In the genomic region with DNA sequence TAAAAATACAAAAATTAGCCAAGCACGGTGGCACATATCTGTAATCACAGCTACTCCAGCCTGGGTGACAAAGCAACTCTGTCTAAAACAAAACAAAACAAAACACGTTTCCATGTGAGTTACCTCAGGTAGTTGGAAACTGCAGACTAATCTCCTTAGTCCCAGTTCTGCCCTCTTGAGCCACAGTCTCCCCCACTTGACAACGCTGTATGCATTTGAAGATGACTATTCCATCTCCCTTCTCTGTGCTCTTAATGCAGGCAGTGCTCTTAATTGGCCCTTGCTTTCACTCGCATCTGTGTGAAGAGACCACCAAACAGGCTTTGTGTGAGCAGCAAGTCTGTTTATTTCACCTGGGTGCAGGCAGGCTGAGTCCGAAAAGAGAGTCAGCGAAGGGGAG, we compare ENCODE assay signal across 1 cellular context.
TF ChIP-seq lines count a peak whose summit lies in the region.

No MANE protein-coding gene starts in this region.

TF ChIP-seq in IMR-90, 13 proteins besides CTCF, POLR2A, EP300 and RAD21:
- TF ChIP-seq RCOR1 (IDR thresholded peaks at IDR 0.05; ENCODE audit: insufficient replicate concordance, low read length) (no peak), MAZ (IDR thresholded peaks at IDR 0.05; ENCODE audit: borderline replicate concordance, low read depth, low read length) (no peak), SMC3 (IDR thresholded peaks at IDR 0.05; ENCODE audit: low read depth, low read length) (no peak), CHD1 (IDR thresholded peaks at IDR 0.05; ENCODE audit: low read depth, low read length) (no peak), MXI1 (IDR thresholded peaks at IDR 0.05; ENCODE audit: borderline replicate concordance, low read depth, low read length) (no peak), MAFK (IDR thresholded peaks at IDR 0.05; ENCODE audit: low read depth, low read length) (no peak)
- TF ChIP-seq, protein P1, sequence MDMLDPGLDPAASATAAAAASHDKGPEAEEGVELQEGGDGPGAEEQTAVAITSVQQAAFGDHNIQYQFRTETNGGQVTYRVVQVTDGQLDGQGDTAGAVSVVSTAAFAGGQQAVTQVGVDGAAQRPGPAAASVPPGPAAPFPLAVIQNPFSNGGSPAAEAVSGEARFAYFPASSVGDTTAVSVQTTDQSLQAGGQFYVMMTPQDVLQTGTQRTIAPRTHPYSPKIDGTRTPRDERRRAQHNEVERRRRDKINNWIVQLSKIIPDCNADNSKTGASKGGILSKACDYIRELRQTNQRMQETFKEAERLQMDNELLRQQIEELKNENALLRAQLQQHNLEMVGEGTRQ (IDR thresholded peaks at IDR 0.05; ENCODE audit: low read depth, low read length), result no peak
